9 cellular contexts compared by ENCODE assay signal in the genomic region with DNA sequence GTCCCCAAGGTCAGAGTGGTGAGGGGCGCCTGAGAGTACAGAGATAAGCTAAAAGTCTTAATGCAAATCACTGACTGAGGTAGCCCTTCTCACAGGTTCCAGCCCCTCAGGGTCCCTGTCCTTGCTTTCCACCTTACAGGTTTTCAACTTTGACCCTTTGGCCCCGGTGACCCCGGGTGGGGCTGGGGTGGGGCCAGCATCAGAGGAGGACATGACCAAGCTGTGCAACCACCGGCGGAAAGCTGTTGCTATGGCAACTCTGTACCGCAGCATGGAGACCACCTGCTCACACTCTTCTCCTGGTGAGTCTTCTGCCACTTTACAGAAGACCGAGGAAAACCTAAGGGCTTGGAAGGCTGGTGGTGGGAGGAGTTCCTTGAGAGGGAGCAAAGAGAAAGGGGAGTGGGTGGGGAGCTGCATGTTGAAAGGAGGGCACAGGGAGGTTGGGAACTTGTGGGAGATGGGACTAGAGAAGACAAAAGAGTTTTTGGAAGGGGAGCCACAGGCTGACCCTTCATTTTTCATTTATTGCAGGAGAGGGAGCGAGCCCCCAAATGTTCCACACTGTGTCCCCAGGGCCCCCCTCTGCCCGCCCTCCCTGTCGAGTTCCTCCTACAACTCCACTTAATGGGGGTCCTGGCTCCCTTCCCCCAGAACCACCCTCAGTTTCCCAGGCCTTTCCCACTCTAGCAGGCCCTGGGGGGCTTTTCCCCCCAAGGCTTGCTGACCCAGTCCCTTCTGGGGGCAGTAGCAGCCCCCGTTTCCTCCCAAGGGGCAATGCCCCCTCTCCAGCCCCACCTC. TPM values are rescaled to one million over a fixed set of nuclear protein-coding genes. Genes with fewer than 3 reads are reported as not detected.
DNase-seq lines count a peak whose midpoint lies in the region; ATAC-seq and TF ChIP-seq lines count a peak whose summit lies in the region.
"Had no signal": no experiment of that assay in that cellular context is flagged by ENCODE, and none has a peak within 500 bp of the region (broad histone marks: within the 10 kb centered on the region; RNA-seq: fewer than 3 reads in every experiment).

No MANE protein-coding gene starts in this region.

- no peak for TF ChIP-seq CTCF in cardiac muscle cell (IDR thresholded peaks at IDR 0.05; ENCODE audit: low read depth, low read length)

- H3K4me1 ChIP-seq in cardiac muscle cell (ENCODE audit: low read depth) = peaks cover 25% of the 10 kb centered on the region
- peaks cover 40% of the 10 kb centered on the region for H3K4me1 ChIP-seq in mucosa of stomach (ENCODE audit: control insufficient read depth, insufficient read depth, low read length)

- intact Hi-C loops in Right ventricle myocardium inferior (cut with DNase I) = loop anchor here (5.0 kb wide), 1 partner anchor 87 kb away; a partner anchor contains a TSS

- ATAC-seq in Right ventricle myocardium inferior (no peak), GM19328 (IDR thresholded peaks at IDR 0.05; ENCODE audit: unreplicated experiment) (no peak), GM19023 (IDR thresholded peaks at IDR 0.05; ENCODE audit: unreplicated experiment) (no peak), HG02623 (IDR thresholded peaks at IDR 0.05; ENCODE audit: unreplicated experiment) (no peak)
- no peak for ATAC-seq in activated naive CD8-positive, alpha-beta T cell treated with anti-CD3 and anti-CD28 coated beads, Interleukin-2, amount 50 U/mL, for 24 hours

- no peaks in the 10 kb centered on the region for H3K9me3 Mint-ChIP-seq in activated naive CD8-positive, alpha-beta T cell treated with anti-CD3 and anti-CD28 coated beads, Interleukin-2, amount 50 U/mL, for 24 hours

- peak overlapping the region; percentile 98 for H3K27ac ChIP-seq in cardiac muscle cell

- H3K4me1 Mint-ChIP-seq in activated naive CD8-positive, alpha-beta T cell treated with anti-CD3 and anti-CD28 coated beads, Interleukin-2, amount 50 U/mL, for 24 hours = peaks cover 39% of the 10 kb centered on the region

- peak overlapping the region; percentile 48 for H3K9ac ChIP-seq in mucosa of stomach (ENCODE audit: low read length)

- peaks cover 2% of the 10 kb centered on the region for H3K27me3 Mint-ChIP-seq in activated naive CD8-positive, alpha-beta T cell treated with anti-CD3 and anti-CD28 coated beads, Interleukin-2, amount 50 U/mL, for 24 hours

- H3K27ac Mint-ChIP-seq in activated naive CD8-positive, alpha-beta T cell treated with anti-CD3 and anti-CD28 coated beads, Interleukin-2, amount 50 U/mL, for 24 hours = no peak overlapping the region

- H3K9me3 ChIP-seq in cardiac muscle cell (ENCODE audit: low read depth) = no peaks in the 10 kb centered on the region
- no peaks in the 10 kb centered on the region for H3K9me3 ChIP-seq in mucosa of stomach (ENCODE audit: control insufficient read depth, low read length)

- H3K36me3 ChIP-seq in cardiac muscle cell = peaks cover 22% of the 10 kb centered on the region
- peaks cover 26% of the 10 kb centered on the region for H3K36me3 ChIP-seq in mucosa of stomach (ENCODE audit: control insufficient read depth, insufficient read depth, low read length)

- H3K4me3 ChIP-seq in cardiac muscle cell (no peak overlapping the region), mucosa of stomach (ENCODE audit: low read length) (no peak overlapping the region)

- H3K27me3 ChIP-seq in cardiac muscle cell (no peaks in the 10 kb centered on the region), mucosa of stomach (ENCODE audit: control insufficient read depth, insufficient read depth, low read length) (no peaks in the 10 kb centered on the region)

- peak overlapping the region; percentile 95 for H3K4me3 Mint-ChIP-seq in activated naive CD8-positive, alpha-beta T cell treated with anti-CD3 and anti-CD28 coated beads, Interleukin-2, amount 50 U/mL, for 24 hours

- H3K36me3 Mint-ChIP-seq in activated naive CD8-positive, alpha-beta T cell treated with anti-CD3 and anti-CD28 coated beads, Interleukin-2, amount 50 U/mL, for 24 hours (ENCODE audit: low read depth) = peaks cover 18% of the 10 kb centered on the region

- no peak for DNase-seq in cardiac muscle cell (ENCODE audit: low read depth in 1 of 2, low spot score in 1 of 2)
- no peak for DNase-seq in Right ventricle myocardium inferior (ENCODE audit: missing footprints)
- no peak for DNase-seq in activated naive CD8-positive, alpha-beta T cell treated with anti-CD3 and anti-CD28 coated beads, Interleukin-2, amount 50 U/mL, for 24 hours
- no peak for DNase-seq in AG20443 (ENCODE audit: low spot score)
- DNase-seq: erythroblast had no signal

RNA-seq across cellular contexts. Expression of a gene that starts 2.4 kb away (rescaled TPM):
- total RNA-seq in cardiac muscle cell (13.8 and 14.1 TPM in 2 replicates), Right ventricle myocardium inferior (34.5 TPM)
- polyA plus RNA-seq in cardiac muscle cell = 22.8 and 36.9 TPM in 2 replicates

RNA-seq across cellular contexts. Expression of a gene that starts 4.7 kb away (rescaled TPM):
- 30.2 and 44.2 TPM in 2 replicates for total RNA-seq in cardiac muscle cell
- polyA plus RNA-seq in cardiac muscle cell = 33.8 and 51.3 TPM in 2 replicates
- 19.2 TPM for total RNA-seq in Right ventricle myocardium inferior

RNA-seq across cellular contexts. Expression of a gene that starts 22.0 kb away (rescaled TPM):
- total RNA-seq in cardiac muscle cell (210 and 230 TPM in 2 replicates), Right ventricle myocardium inferior (92.5 TPM)
- polyA plus RNA-seq in cardiac muscle cell = 156 and 157 TPM in 2 replicates

RNA-seq across cellular contexts. Expression of a gene that starts 24.8 kb away (rescaled TPM):
- total RNA-seq in cardiac muscle cell = 0.36 and 0.49 TPM in 2 replicates
- polyA plus RNA-seq in cardiac muscle cell = 0.05 and 0.11 TPM in 2 replicates
- total RNA-seq in Right ventricle myocardium inferior = 0.05 TPM

RNA-seq across cellular contexts. Expression of a gene that starts 37.1 kb away (rescaled TPM):
- total RNA-seq in cardiac muscle cell = 76.7 and 333 TPM in 2 replicates
- 153 and 190 TPM in 2 replicates for polyA plus RNA-seq in cardiac muscle cell
- 89.7 TPM for total RNA-seq in Right ventricle myocardium inferior
